Comparison of ENCODE assay signal across 1 cellular context in the genomic region with DNA sequence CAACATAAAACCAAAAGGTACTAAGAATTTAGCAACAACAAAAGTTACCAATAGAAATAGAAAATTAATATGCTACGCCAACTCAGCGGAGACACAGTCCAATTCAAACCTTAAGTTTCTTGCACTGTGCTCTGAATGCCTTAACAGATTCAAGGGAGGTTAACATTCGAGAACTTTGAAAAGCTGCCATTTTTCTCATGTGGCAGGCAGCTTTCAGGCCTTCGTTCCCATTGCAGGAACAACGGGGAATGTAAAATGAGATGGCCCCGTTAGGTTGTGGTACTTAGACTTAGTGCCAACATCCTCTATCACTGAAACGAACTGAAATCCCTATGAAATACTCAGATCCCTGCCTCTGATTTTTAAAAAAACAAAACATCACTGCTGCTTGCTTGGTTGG.
TF ChIP-seq lines count a peak whose summit lies in the region.

No MANE protein-coding gene starts in this region.

TF ChIP-seq in IMR-90, 13 proteins besides CTCF, POLR2A, EP300 and RAD21 (continued from another document):
- TF ChIP-seq, protein P1, sequence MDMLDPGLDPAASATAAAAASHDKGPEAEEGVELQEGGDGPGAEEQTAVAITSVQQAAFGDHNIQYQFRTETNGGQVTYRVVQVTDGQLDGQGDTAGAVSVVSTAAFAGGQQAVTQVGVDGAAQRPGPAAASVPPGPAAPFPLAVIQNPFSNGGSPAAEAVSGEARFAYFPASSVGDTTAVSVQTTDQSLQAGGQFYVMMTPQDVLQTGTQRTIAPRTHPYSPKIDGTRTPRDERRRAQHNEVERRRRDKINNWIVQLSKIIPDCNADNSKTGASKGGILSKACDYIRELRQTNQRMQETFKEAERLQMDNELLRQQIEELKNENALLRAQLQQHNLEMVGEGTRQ (IDR thresholded peaks at IDR 0.05; ENCODE audit: low read depth, low read length) = no peak
- no peak for TF ChIP-seq RCOR1 (IDR thresholded peaks at IDR 0.05; ENCODE audit: insufficient replicate concordance, low read length)
- no peak for TF ChIP-seq CEBPB (IDR thresholded peaks at IDR 0.05; ENCODE audit: low read depth, low read length)
- no peak for TF ChIP-seq SMC3 (IDR thresholded peaks at IDR 0.05; ENCODE audit: low read depth, low read length)
- TF ChIP-seq CHD1 (IDR thresholded peaks at IDR 0.05; ENCODE audit: low read depth, low read length) = no peak
- no peak for TF ChIP-seq MXI1 (IDR thresholded peaks at IDR 0.05; ENCODE audit: borderline replicate concordance, low read depth, low read length)
